Comparison of ENCODE assay signal across 8 cellular contexts in genomic region chr15:77419836-77420609, GRCh38. TPM values are rescaled to one million over a fixed set of nuclear protein-coding genes. Genes with fewer than 3 reads are reported as not detected.
DNase-seq lines count a peak whose midpoint lies in the region; ATAC-seq and TF ChIP-seq lines count a peak whose summit lies in the region.

TSS of gene PEAK1 (minus strand) at chr15:77420104. CDS start at chr15:77181926, 238,178 bp downstream.

- peak; percentile 85 for ATAC-seq in GM21723 (IDR thresholded peaks at IDR 0.05; ENCODE audit: unreplicated experiment)

- H3K9me3 Mint-ChIP-seq in activated T-cell treated with anti-CD3 and anti-CD28 coated beads, Interleukin-2, amount 50 U/mL, for 24 hours, result no peaks in the 10 kb centered on the region

- peaks cover 53% of the 10 kb centered on the region for H3K4me1 Mint-ChIP-seq in activated T-cell treated with anti-CD3 and anti-CD28 coated beads, Interleukin-2, amount 50 U/mL, for 24 hours (ENCODE audit: low read depth)

- H3K4me3 Mint-ChIP-seq in activated T-cell treated with anti-CD3 and anti-CD28 coated beads, Interleukin-2, amount 50 U/mL, for 24 hours, result peak within 1 kb of the TSS; percentile 95

- no peaks in the 10 kb centered on the region for H3K9me3 ChIP-seq in mucosa of stomach (ENCODE audit: control insufficient read depth, low read length)

- DNase-seq in DMS53 treated with DMSO at 0.1 percent for 48 hours (lab: John Stamatoyannopoulos, UW; ENCODE audit: unreplicated experiment) (peak; percentile 83), KG1 (lab: John Stamatoyannopoulos, UW) (peak; percentile 96), erythroblast (lab: John Stamatoyannopoulos, UW) (peak; percentile 99)
- peak; percentile 100 for DNase-seq in activated T-cell treated with anti-CD3 and anti-CD28 coated beads, Interleukin-2, amount 50 U/mL, for 24 hours
- peak; percentile 100 for DNase-seq in stimulated activated CD8-positive, alpha-beta memory T cell treated with anti-CD3 and anti-CD28 coated beads, Interleukin-4, amount 100 ng/mL, for 48 hours

- no peaks in the 10 kb centered on the region for H3K27me3 Mint-ChIP-seq in activated T-cell treated with anti-CD3 and anti-CD28 coated beads, Interleukin-2, amount 50 U/mL, for 24 hours

- H3K4me1 ChIP-seq in mucosa of stomach (ENCODE audit: control insufficient read depth, insufficient read depth, low read length), result peaks cover 19% of the 10 kb centered on the region

- H3K27ac Mint-ChIP-seq in activated T-cell treated with anti-CD3 and anti-CD28 coated beads, Interleukin-2, amount 50 U/mL, for 24 hours, result peak within 1 kb of the TSS; percentile 99

- peak; percentile 57 for TF ChIP-seq POLR2A in erythroblast (IDR thresholded peaks at IDR 0.05; ENCODE audit: low read length)

- H3K36me3 ChIP-seq in mucosa of stomach (ENCODE audit: control insufficient read depth, insufficient read depth, low read length), result no peaks in the 10 kb centered on the region

- peak within 1 kb of the TSS; percentile 77 for H3K4me3 ChIP-seq in mucosa of stomach (ENCODE audit: low read length)

- peaks cover 20% of the 10 kb centered on the region for H3K36me3 Mint-ChIP-seq in activated T-cell treated with anti-CD3 and anti-CD28 coated beads, Interleukin-2, amount 50 U/mL, for 24 hours (ENCODE audit: low read depth)

- H3K27me3 ChIP-seq in mucosa of stomach (ENCODE audit: control insufficient read depth, insufficient read depth, low read length), result no peaks in the 10 kb centered on the region

- H3K9ac ChIP-seq in mucosa of stomach (ENCODE audit: low read length), result peak within 1 kb of the TSS; percentile 91

TF ChIP-seq in PFSK-1, 5 proteins besides CTCF, POLR2A, EP300 and RAD21:
- 0 out of 2 replicates have a peak, but pooled peaks have one; percentile 20 for TF ChIP-seq TAF1 (IDR thresholded peaks at IDR 0.05; ENCODE audit: borderline replicate concordance, insufficient read depth, low read length)
- no peak for TF ChIP-seq SIN3A (IDR thresholded peaks at IDR 0.05; ENCODE audit: borderline replicate concordance, insufficient read depth, low read length)
- TF ChIP-seq POLR2AphosphoS5 (IDR thresholded peaks at IDR 0.05; ENCODE audit: low read depth, low read length), result peak; percentile 60; the same call in 1 of the 2 replicates
TF ChIP-seq in PFSK-1: peak in this region for 2.

RNA-seq across cellular contexts. Expression of gene PEAK1, which starts in this region (rescaled TPM):
- 9.6 TPM for polyA plus RNA-seq in PFSK-1 (2012; ENCODE audit: insufficient read length, low read depth)

Comparison
In these comparisons a context has a peak if more than half of its experiments do, and no peak if none do; other contexts are left out.
1. Peak in every context shown above with its lines: DNase-seq, ATAC-seq and H3K4me3 ChIP-seq.